ENCODE assay signal across 16 cellular contexts in the genomic region with DNA sequence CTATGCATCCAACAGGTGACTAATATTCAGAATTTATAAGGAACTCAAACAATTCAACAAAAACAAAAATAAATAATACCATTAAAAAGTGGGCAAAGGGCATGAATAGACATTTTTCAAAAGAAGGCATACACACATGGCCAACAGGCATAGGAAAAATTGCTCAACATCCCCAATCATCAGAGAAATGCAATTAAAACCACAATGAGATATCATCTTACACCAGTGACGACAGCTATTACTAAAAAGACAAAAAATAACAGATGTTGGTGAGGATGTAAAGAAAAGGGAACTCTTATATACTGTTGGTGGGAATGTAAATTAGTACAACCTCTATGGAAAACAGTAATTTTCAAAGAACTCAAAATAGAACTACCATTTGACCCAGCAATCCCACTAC.
A peak's percentile ranks its signal among the peaks of the same experiment; 100 is the strongest.
DNase-seq lines count a peak whose midpoint lies in the region; ATAC-seq and TF ChIP-seq lines count a peak whose summit lies in the region.
"Had no signal": no experiment of that assay in that cellular context is flagged by ENCODE, and none has a peak within 500 bp of the region (broad histone marks: within the 10 kb centered on the region; RNA-seq: fewer than 3 reads in every experiment).

No MANE protein-coding gene starts in this region.

- TF ChIP-seq CTCF in gastrocnemius medialis (IDR thresholded peaks at IDR 0.05 in 4 of 5, conservative IDR thresholded peaks at IDR 0.05 in 1 of 5): no peak

- no peak for TF ChIP-seq POLR2A in gastrocnemius medialis (IDR thresholded peaks at IDR 0.05)

- DNase-seq in EH (ENCODE audit: low read depth): peak; percentile 16
- peak; percentile 29 for DNase-seq in H4 (ENCODE audit: low spot score)
- peak; percentile 54 for DNase-seq in M059J (ENCODE audit: low read depth)
- peak; percentile 1 for DNase-seq in fibroblast of peridontal ligament (ENCODE audit: extremely low read depth)
- no peak for DNase-seq in gastrocnemius medialis
- DNase-seq in posterior cingulate gyrus: no peak
- DNase-seq in midbrain (lab: John Stamatoyannopoulos, UW): no peak
- DNase-seq: ACHN; AML-193; Caco-2; CD4-positive, alpha-beta T cell; GDM1; KBM-7 had no signal

- intact Hi-C loops in gastrocnemius medialis (cut with DNase I; ENCODE audit: low total_unique reads) (no loop called here), posterior cingulate gyrus (cut with DNase I) (no loop called here)

- no peaks in the 10 kb centered on the region for H3K36me3 ChIP-seq in gastrocnemius medialis
- H3K36me3 ChIP-seq: HAP-1 had no signal

- H3K4me3 ChIP-seq in gastrocnemius medialis: no peak overlapping the region
- H3K4me3 ChIP-seq: HAP-1 had no signal

- no peak overlapping the region for H3K27ac ChIP-seq in gastrocnemius medialis
- H3K27ac ChIP-seq: C4-2B had no signal

- in situ Hi-C loops in gastrocnemius medialis (cut with MboI; ENCODE audit: low sequenced_read_pairs in 4 of 4): no loop called here

- no peaks in the 10 kb centered on the region for H3K9me3 ChIP-seq in gastrocnemius medialis
- H3K9me3 ChIP-seq: Caco-2, HAP-1 had no signal

- H3K4me1 ChIP-seq in gastrocnemius medialis: no peaks in the 10 kb centered on the region
- H3K4me1 ChIP-seq: Caco-2, HAP-1 had no signal

- no peaks in the 10 kb centered on the region for H3K27me3 ChIP-seq in gastrocnemius medialis

- no peak for ATAC-seq in gastrocnemius medialis
- ATAC-seq: HepG2 had no signal

Comparison
In these comparisons a context has a peak if more than half of its experiments do, and no peak if none do; other contexts are left out.
1. DNase-seq: peak in EH (single experiment), H4 (single experiment), M059J (single experiment) and fibroblast of peridontal ligament (single experiment); none in gastrocnemius medialis (0 of 2), posterior cingulate gyrus (0 of 10) and midbrain (single experiment).